Comparison of ENCODE assay signal across 11 cellular contexts in the genomic region with DNA sequence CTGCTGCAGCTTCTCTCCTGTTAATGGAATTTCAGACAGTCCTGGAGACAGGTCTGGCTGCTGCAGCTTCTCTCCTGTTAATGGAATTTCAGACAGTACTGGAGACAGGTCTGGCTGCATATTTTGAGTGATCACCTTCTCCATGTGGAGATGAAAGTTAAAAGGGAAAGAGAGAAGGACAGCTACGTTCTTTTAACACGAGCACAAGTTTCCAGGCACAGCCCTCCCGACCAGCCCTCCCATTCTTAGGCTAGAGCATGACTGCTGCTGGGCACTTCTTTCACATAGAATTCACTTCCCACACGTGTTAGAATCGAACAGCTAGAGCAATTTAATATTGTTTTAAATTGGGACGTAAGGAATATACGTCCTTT.
DNase-seq lines count a peak whose midpoint lies in the region; ATAC-seq and TF ChIP-seq lines count a peak whose summit lies in the region.
"Had no signal": no experiment of that assay in that cellular context is flagged by ENCODE, and none has a peak within 500 bp of the region (broad histone marks: within the 10 kb centered on the region; RNA-seq: fewer than 3 reads in every experiment).

No MANE protein-coding gene starts in this region.

- H3K9me3 Mint-ChIP-seq in CD8-positive, alpha-beta T cell, result no peaks in the 10 kb centered on the region
- no peaks in the 10 kb centered on the region for H3K9me3 Mint-ChIP-seq in osteocyte (ENCODE audit: unreplicated experiment)
- H3K9me3 Mint-ChIP-seq in activated T-helper 1 cell treated with anti-CD3 and anti-CD28 coated beads, Interleukin-12 subunit alpha, Interleukin-12 subunit beta, Interleukin-2, Interleukin-4 antibody, amounts not matched to agents 30 ng/mL and 10 ng/mL and 1 ng/mL, durations not matched to agents 14 hours and 24 hours and 36 hours, result no peaks in the 10 kb centered on the region
- H3K9me3 Mint-ChIP-seq: WTC11 had no signal

- peaks cover 7% of the 10 kb centered on the region for H3K36me3 Mint-ChIP-seq in CD8-positive, alpha-beta T cell
- peaks cover 19% of the 10 kb centered on the region for H3K36me3 Mint-ChIP-seq in osteocyte (ENCODE audit: unreplicated experiment)
- no peaks in the 10 kb centered on the region for H3K36me3 Mint-ChIP-seq in activated T-helper 1 cell treated with anti-CD3 and anti-CD28 coated beads, Interleukin-12 subunit alpha, Interleukin-12 subunit beta, Interleukin-2, Interleukin-4 antibody, amounts not matched to agents 30 ng/mL and 10 ng/mL and 1 ng/mL, durations not matched to agents 14 hours and 24 hours and 36 hours (ENCODE audit: low read depth)

- H3K4me3 ChIP-seq in CD8-positive, alpha-beta T cell (ENCODE audit: low read depth, low read length), result no peak overlapping the region
- peak overlapping the region; percentile 38 to 64 (median 45) for H3K4me3 ChIP-seq in esophagus muscularis mucosa

- H3K4me1 Mint-ChIP-seq in CD8-positive, alpha-beta T cell (ENCODE audit: low read depth), result peaks cover 17% of the 10 kb centered on the region
- H3K4me1 Mint-ChIP-seq in osteocyte (ENCODE audit: unreplicated experiment), result peaks cover 29% of the 10 kb centered on the region
- H3K4me1 Mint-ChIP-seq in activated T-helper 1 cell treated with anti-CD3 and anti-CD28 coated beads, Interleukin-12 subunit alpha, Interleukin-12 subunit beta, Interleukin-2, Interleukin-4 antibody, amounts not matched to agents 30 ng/mL and 10 ng/mL and 1 ng/mL, durations not matched to agents 14 hours and 24 hours and 36 hours (ENCODE audit: low read depth), result peaks cover 12% of the 10 kb centered on the region

- H3K4me3 Mint-ChIP-seq in CD8-positive, alpha-beta T cell, result peak overlapping the region; percentile 6
- H3K4me3 Mint-ChIP-seq in osteocyte (ENCODE audit: unreplicated experiment), result peak overlapping the region; percentile 51
- H3K4me3 Mint-ChIP-seq in activated T-helper 1 cell treated with anti-CD3 and anti-CD28 coated beads, Interleukin-12 subunit alpha, Interleukin-12 subunit beta, Interleukin-2, Interleukin-4 antibody, amounts not matched to agents 30 ng/mL and 10 ng/mL and 1 ng/mL, durations not matched to agents 14 hours and 24 hours and 36 hours, result no peak overlapping the region
- H3K4me3 Mint-ChIP-seq: WTC11 had no signal

- no peak for TF ChIP-seq POLR2A in esophagus muscularis mucosa (IDR thresholded peaks at IDR 0.05; ENCODE audit: low read depth)

- WGBS in esophagus muscularis mucosa, result 29% methylated on average over 7 of the region's 7 CpGs

- POLR2A ChIA-PET in CD8-positive, alpha-beta T cell (lab: Charles Lee), result no interaction called here

- no peak for TF ChIP-seq EP300 in esophagus muscularis mucosa (IDR thresholded peaks at IDR 0.05)

- intact Hi-C loops in CD8-positive, alpha-beta T cell (cut with DNase I, micrococcal nuclease), result no loop called here
- intact Hi-C loops in esophagus muscularis mucosa (cut with DNase I), result no loop called here
- intact Hi-C loops in activated T-helper 1 cell treated with anti-CD3 and anti-CD28 coated beads, Interleukin-12 subunit alpha, Interleukin-12 subunit beta, Interleukin-2, Interleukin-4 antibody, amounts not matched to agents 30 ng/mL and 10 ng/mL and 1 ng/mL, durations not matched to agents 14 hours and 24 hours and 36 hours (cut with micrococcal nuclease), result loop anchor here (5.0 kb wide), 1 partner anchor 44 kb away; no protein-coding TSS in a partner anchor

- no peak for ATAC-seq in CD8-positive, alpha-beta T cell
- ATAC-seq in SK-N-SH treated with all-trans-retinoic acid at 6 μM for 48 hours (peak; percentile 50), GM18511 (IDR thresholded peaks at IDR 0.05; ENCODE audit: unreplicated experiment) (no peak), GM18520 (IDR thresholded peaks at IDR 0.05; ENCODE audit: unreplicated experiment) (no peak)
- ATAC-seq: WTC11 had no signal

- CTCF ChIA-PET in CD8-positive, alpha-beta T cell (lab: Charles Lee), result no interaction called here

- no peak for DNase-seq in CD8-positive, alpha-beta T cell
- DNase-seq in esophagus muscularis mucosa (ENCODE audit: extremely low spot score), result no peak
- DNase-seq in osteocyte (ENCODE audit: extremely low spot score, unreplicated experiment), result no peak
- no peak for DNase-seq in activated T-helper 1 cell treated with anti-CD3 and anti-CD28 coated beads, Interleukin-12 subunit alpha, Interleukin-12 subunit beta, Interleukin-2, Interleukin-4 antibody, amounts not matched to agents 30 ng/mL and 10 ng/mL and 1 ng/mL, durations not matched to agents 14 hours and 24 hours and 36 hours (ENCODE audit: low spot score)
- DNase-seq in middle frontal gyrus (ENCODE audit: extremely low spot score, low spot score), result no peak
- DNase-seq: NCI-H2171 treated with DMSO at 0.1 percent for 48 hours had no signal

- H3K27me3 Mint-ChIP-seq in CD8-positive, alpha-beta T cell (ENCODE audit: low read depth), result peaks cover 8% of the 10 kb centered on the region
- no peaks in the 10 kb centered on the region for H3K27me3 Mint-ChIP-seq in osteocyte (ENCODE audit: unreplicated experiment)
- peaks cover 10% of the 10 kb centered on the region for H3K27me3 Mint-ChIP-seq in activated T-helper 1 cell treated with anti-CD3 and anti-CD28 coated beads, Interleukin-12 subunit alpha, Interleukin-12 subunit beta, Interleukin-2, Interleukin-4 antibody, amounts not matched to agents 30 ng/mL and 10 ng/mL and 1 ng/mL, durations not matched to agents 14 hours and 24 hours and 36 hours (ENCODE audit: insufficient read depth)

- TF ChIP-seq CTCF in CD8-positive, alpha-beta T cell (IDR thresholded peaks at IDR 0.05), result no peak
- no peak for TF ChIP-seq CTCF in esophagus muscularis mucosa (IDR thresholded peaks at IDR 0.05)
- no peak for TF ChIP-seq CTCF in osteocyte (IDR thresholded peaks at IDR 0.05)

- H3K4me1 ChIP-seq in CD8-positive, alpha-beta T cell (ENCODE audit: insufficient read depth, low read length), result peaks cover 9% of the 10 kb centered on the region
- H3K4me1 ChIP-seq in esophagus muscularis mucosa, result peaks cover 62 to 83% (median 80%) of the 10 kb centered on the region in 4 donors

- no peaks in the 10 kb centered on the region for H3K36me3 ChIP-seq in CD8-positive, alpha-beta T cell (ENCODE audit: insufficient read depth, low read length)
- H3K36me3 ChIP-seq in esophagus muscularis mucosa, result peaks cover 23 to 27% (median 26%) of the 10 kb centered on the region in 4 donors

- no peaks in the 10 kb centered on the region for H3K9me3 ChIP-seq in CD8-positive, alpha-beta T cell (ENCODE audit: low read length)
- no peaks in the 10 kb centered on the region for H3K9me3 ChIP-seq in esophagus muscularis mucosa
- H3K9me3 ChIP-seq: neutrophil had no signal

- no peak overlapping the region for H3K27ac Mint-ChIP-seq in CD8-positive, alpha-beta T cell
- H3K27ac Mint-ChIP-seq in osteocyte (ENCODE audit: unreplicated experiment), result peak overlapping the region; percentile 1
- H3K27ac Mint-ChIP-seq in activated T-helper 1 cell treated with anti-CD3 and anti-CD28 coated beads, Interleukin-12 subunit alpha, Interleukin-12 subunit beta, Interleukin-2, Interleukin-4 antibody, amounts not matched to agents 30 ng/mL and 10 ng/mL and 1 ng/mL, durations not matched to agents 14 hours and 24 hours and 36 hours, result no peak overlapping the region

- no peak overlapping the region for H3K27ac ChIP-seq in CD8-positive, alpha-beta T cell (ENCODE audit: low read depth, low read length)
- peak overlapping the region; percentile 68 to 83 (median 78) for H3K27ac ChIP-seq in esophagus muscularis mucosa (replicated peaks in 1 of 4)
- H3K27ac ChIP-seq: neutrophil had no signal

- no peaks in the 10 kb centered on the region for H3K27me3 ChIP-seq in CD8-positive, alpha-beta T cell (ENCODE audit: insufficient read depth, low read length)
- H3K27me3 ChIP-seq in esophagus muscularis mucosa, result no peaks in the 10 kb centered on the region
- H3K27me3 ChIP-seq: neutrophil had no signal

TF ChIP-seq in SK-N-SH treated with all-trans-retinoic acid at 6 μM for 48 hours, 23 proteins besides CTCF, POLR2A, EP300 and RAD21 (continues in another document):
- TF ChIP-seq CSRNP3 (CRISPR knock-in tag; IDR thresholded peaks at IDR 0.05) (no peak), ZC3H10 (CRISPR knock-in tag; IDR thresholded peaks at IDR 0.05) (no peak), ZNF565 (CRISPR knock-in tag; conservative IDR thresholded peaks at IDR 0.05; ENCODE audit: low read depth) (no peak), OSR1 (CRISPR knock-in tag; IDR thresholded peaks at IDR 0.05) (no peak), GLIS3 (CRISPR knock-in tag; IDR thresholded peaks at IDR 0.05) (no peak), TOX (CRISPR knock-in tag; IDR thresholded peaks at IDR 0.05; ENCODE audit: borderline replicate concordance) (no peak), SNAI2 (CRISPR knock-in tag; IDR thresholded peaks at IDR 0.05) (no peak), RARB (CRISPR knock-in tag; IDR thresholded peaks at IDR 0.05) (no peak), ARNTL (CRISPR knock-in tag; IDR thresholded peaks at IDR 0.05; ENCODE audit: borderline replicate concordance, low read depth) (no peak)
- TF ChIP-seq, protein P1, sequence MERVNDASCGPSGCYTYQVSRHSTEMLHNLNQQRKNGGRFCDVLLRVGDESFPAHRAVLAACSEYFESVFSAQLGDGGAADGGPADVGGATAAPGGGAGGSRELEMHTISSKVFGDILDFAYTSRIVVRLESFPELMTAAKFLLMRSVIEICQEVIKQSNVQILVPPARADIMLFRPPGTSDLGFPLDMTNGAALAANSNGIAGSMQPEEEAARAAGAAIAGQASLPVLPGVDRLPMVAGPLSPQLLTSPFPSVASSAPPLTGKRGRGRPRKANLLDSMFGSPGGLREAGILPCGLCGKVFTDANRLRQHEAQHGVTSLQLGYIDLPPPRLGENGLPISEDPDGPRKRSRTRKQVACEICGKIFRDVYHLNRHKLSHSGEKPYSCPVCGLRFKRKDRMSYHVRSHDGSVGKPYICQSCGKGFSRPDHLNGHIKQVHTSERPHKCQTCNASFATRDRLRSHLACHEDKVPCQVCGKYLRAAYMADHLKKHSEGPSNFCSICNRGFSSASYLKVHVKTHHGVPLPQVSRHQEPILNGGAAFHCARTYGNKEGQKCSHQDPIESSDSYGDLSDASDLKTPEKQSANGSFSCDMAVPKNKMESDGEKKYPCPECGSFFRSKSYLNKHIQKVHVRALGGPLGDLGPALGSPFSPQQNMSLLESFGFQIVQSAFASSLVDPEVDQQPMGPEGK (CRISPR knock-in tag; IDR thresholded peaks at IDR 0.05; ENCODE audit: borderline replicate concordance), result no peak
